In genomic region chr7:22842383-22842903, GRCh38 we compare ENCODE assay signal across 14 cellular contexts. TPM values are rescaled to one million over a fixed set of nuclear protein-coding genes. Genes with fewer than 3 reads are reported as not detected.
A peak's percentile ranks its signal among the peaks of the same experiment; 100 is the strongest.
DNase-seq lines count a peak whose midpoint lies in the region; ATAC-seq and TF ChIP-seq lines count a peak whose summit lies in the region.
"Had no signal": no experiment of that assay in that cellular context is flagged by ENCODE, and none has a peak within 500 bp of the region (broad histone marks: within the 10 kb centered on the region; RNA-seq: fewer than 3 reads in every experiment).

No MANE protein-coding gene starts in this region.

- in situ Hi-C loops in SK-MEL-5 (cut with HindIII; ENCODE audit: low pct_unique_long_range_greater_than_20kb, low sequenced_read_pairs), result no loop called here

- intact Hi-C loops in psoas muscle (cut with DNase I), result no loop called here

- TF ChIP-seq CTCF in psoas muscle (IDR thresholded peaks at IDR 0.05), result no peak

- 20 to 21% (median 20%) methylated on average over 6 of the region's 6 CpGs for WGBS in psoas muscle, 3 donors

- peak overlapping the region in 8 of 11 experiments; percentile 1 to 58 (median 45); a peak in 12 of 22 replicates for H3K4me2 ChIP-seq in BLaER1 treated with 17β-estradiol and CSF1 and Interleukin-3, amounts not matched to agents 10 nM and 100 nM
- H3K4me2 ChIP-seq: KMS-11 had no signal

- no peak overlapping the region for H3K4me3 ChIP-seq in BLaER1 treated with 17β-estradiol and CSF1 and Interleukin-3, amounts not matched to agents 10 nM and 100 nM
- peak overlapping the region; percentile 8 for H3K4me3 ChIP-seq in psoas muscle
- H3K4me3 ChIP-seq: upper lobe of right lung had no signal

- H3K9me3 ChIP-seq in BLaER1 treated with 17β-estradiol and CSF1 and Interleukin-3, amounts not matched to agents 10 nM and 100 nM (replicated peaks in 1 of 11), result no peaks in the 10 kb centered on the region
- H3K9me3 ChIP-seq in psoas muscle, result no peaks in the 10 kb centered on the region
- H3K9me3 ChIP-seq: upper lobe of right lung had no signal

- H3K9ac ChIP-seq in BLaER1 treated with 17β-estradiol and CSF1 and Interleukin-3, amounts not matched to agents 10 nM and 100 nM, result peak overlapping the region in 1 of 11 experiments; percentile 37; a peak in 2 of 22 replicates
- H3K9ac ChIP-seq: KMS-11, parathyroid adenoma had no signal

- H4K20me1 ChIP-seq in BLaER1 treated with 17β-estradiol and CSF1 and Interleukin-3, amounts not matched to agents 10 nM and 100 nM, result no peaks in the 10 kb centered on the region

- peak; percentile 100 for DNase-seq in SK-MEL-5 (ENCODE audit: low read depth, low spot score)
- DNase-seq in globus pallidus (ENCODE audit: low spot score), result peak; percentile 71
- peak in 1 of 2 donors; percentile 26 for DNase-seq in psoas muscle
- DNase-seq in GOT3 (lab: John Stamatoyannopoulos, UW), result no peak
- DNase-seq in stimulated activated CD4-positive, alpha-beta T cell treated with anti-CD3 and anti-CD28 coated beads, Interleukin-2, amount 100 ng/mL, for 48 hours, result no peak
- DNase-seq: activated B cell treated with CpG ODN at 0.5 μM for 24 hours; activated T-cell treated with anti-CD3 and anti-CD28 coated beads, Interleukin-2, amount 50 U/mL, for 24 hours; upper lobe of right lung had no signal

- ATAC-seq in psoas muscle (peak; percentile 57 to 69 (median 62)), HG03378 (IDR thresholded peaks at IDR 0.05; ENCODE audit: unreplicated experiment) (no peak), HG03095 (IDR thresholded peaks at IDR 0.05; ENCODE audit: unreplicated experiment) (no peak)
- ATAC-seq: upper lobe of right lung had no signal

- peaks cover 5 to 16% (median 8%) of the 10 kb centered on the region in 10 experiments; a peak in 13 of 20 replicates for H3K4me1 ChIP-seq in BLaER1 treated with 17β-estradiol and CSF1 and Interleukin-3, amounts not matched to agents 10 nM and 100 nM
- peaks cover 12% of the 10 kb centered on the region for H3K4me1 ChIP-seq in psoas muscle
- H3K4me1 ChIP-seq: parathyroid adenoma, upper lobe of right lung had no signal

- H3K36me3 ChIP-seq in BLaER1 treated with 17β-estradiol and CSF1 and Interleukin-3, amounts not matched to agents 10 nM and 100 nM, result no peaks in the 10 kb centered on the region
- H3K36me3 ChIP-seq in psoas muscle (ENCODE audit: insufficient read depth in 1 of 2, low read depth in 1 of 2), result no peaks in the 10 kb centered on the region
- H3K36me3 ChIP-seq: upper lobe of right lung had no signal

- H3K27ac ChIP-seq in BLaER1 treated with 17β-estradiol and CSF1 and Interleukin-3, amounts not matched to agents 10 nM and 100 nM, result peak overlapping the region in 2 of 11 experiments; percentile 18 to 21; a peak in 1 of 22 replicates
- H3K27ac ChIP-seq in psoas muscle, result peak overlapping the region; percentile 86
- H3K27ac ChIP-seq: C4-2B, KMS-11, parathyroid adenoma, upper lobe of right lung had no signal

- no peaks in the 10 kb centered on the region for H3K27me3 ChIP-seq in BLaER1 treated with 17β-estradiol and CSF1 and Interleukin-3, amounts not matched to agents 10 nM and 100 nM
- no peaks in the 10 kb centered on the region for H3K27me3 ChIP-seq in psoas muscle (ENCODE audit: insufficient read depth in 3 of 3, low read length in 2 of 3)
- H3K27me3 ChIP-seq: upper lobe of right lung had no signal

RNA-seq across cellular contexts. Expression of gene TOMM7, which starts 19.8 kb away (rescaled TPM):
- total RNA-seq in SK-MEL-5 (2014; rRNA removed; shearing (Covaris generic)), result 1,169 and 1,313 TPM in 2 replicates
- polyA plus RNA-seq in SK-MEL-5 (2015; cell fraction: cytosol; rRNA removed), result 830 and 1,137 TPM in 2 replicates
- 151 and 186 TPM in 2 replicates for polyA plus RNA-seq in SK-MEL-5 (2015; cell fraction: nucleus; rRNA removed)
- 100 to 1,000 TPM; 465 to 704 (median 639) TPM for total RNA-seq in psoas muscle
- polyA plus RNA-seq in psoas muscle, result 100 to 1,000 TPM; 401 to 791 (median 735) TPM

Comparison
In these comparisons a context has a peak if more than half of its experiments do, and no peak if none do; other contexts are left out.
1. DNase-seq: peak in SK-MEL-5 (single experiment) and globus pallidus (single experiment); none in GOT3 (single experiment) and stimulated activated CD4-positive, alpha-beta T cell treated with anti-CD3 and anti-CD28 coated beads, Interleukin-2, amount 100 ng/mL, for 48 hours (0 of 2).
2. ATAC-seq: peak in psoas muscle (4 of 4); none in HG03378 (single experiment) and HG03095 (single experiment).